Comparison of ENCODE assay signal across 8 cellular contexts in genomic region chr16:30356401-30357084, GRCh38. TPM values are rescaled to one million over a fixed set of nuclear protein-coding genes. Genes with fewer than 3 reads are reported as not detected.
DNase-seq lines count a peak whose midpoint lies in the region; ATAC-seq, FAIRE-seq and TF ChIP-seq lines count a peak whose summit lies in the region.

No MANE protein-coding gene starts in this region.

- H4K20me1 ChIP-seq in keratinocyte (ENCODE audit: control insufficient read depth, extremely low read depth, insufficient read depth, low read length) = no peaks in the 10 kb centered on the region

- no peak overlapping the region for H2AFZ ChIP-seq in keratinocyte (ENCODE audit: control insufficient read depth, low read length)

- no peak overlapping the region for H3K4me3 ChIP-seq in keratinocyte (ENCODE audit: control insufficient read depth in 2 of 3, extremely low read depth in 1 of 3, insufficient read depth in 2 of 3, low read depth in 1 of 3, low read length in 3 of 3)
- H3K4me3 ChIP-seq in suprapubic skin = peak overlapping the region; percentile 80

- peaks cover 33 to 36% of the 10 kb centered on the region in 2 experiments for H3K36me3 ChIP-seq in keratinocyte (ENCODE audit: control insufficient read depth in 2 of 2, extremely low read depth in 1 of 2, insufficient read depth in 2 of 2, low read length in 2 of 2)
- H3K36me3 ChIP-seq in suprapubic skin = peaks cover 58% of the 10 kb centered on the region

- H3K9ac ChIP-seq in keratinocyte (ENCODE audit: control insufficient read depth, extremely low read depth, insufficient read depth, low read length) = no peak overlapping the region

- H3K9me3 ChIP-seq in keratinocyte (ENCODE audit: control insufficient read depth, low read depth, low read length) (no peaks in the 10 kb centered on the region), suprapubic skin (no peaks in the 10 kb centered on the region)

- ATAC-seq in HG02763 (IDR thresholded peaks at IDR 0.05; ENCODE audit: unreplicated experiment) = no peak
- ATAC-seq in GM18870 (IDR thresholded peaks at IDR 0.05; ENCODE audit: unreplicated experiment) = no peak

- H3K4me1 ChIP-seq in keratinocyte (ENCODE audit: control insufficient read depth, extremely low read depth, insufficient read depth, low read length) (peaks cover 16% of the 10 kb centered on the region), suprapubic skin (peaks cover 53% of the 10 kb centered on the region)

- H3K27me3 Mint-ChIP-seq in activated CD4-positive, alpha-beta T cell treated with anti-CD3 and anti-CD28 coated beads, Interleukin-2, amount 10 ng/mL, durations not matched to agents 24 days and 14 days = no peaks in the 10 kb centered on the region
- no peaks in the 10 kb centered on the region for H3K27me3 Mint-ChIP-seq in activated T-helper 1 cell treated with anti-CD3 and anti-CD28 coated beads, Interleukin-12 subunit alpha, Interleukin-12 subunit beta, Interleukin-2, Interleukin-4 antibody, amounts not matched to agents 30 ng/mL and 10 ng/mL and 1 ng/mL, durations not matched to agents 14 hours and 24 hours and 36 hours (ENCODE audit: insufficient read depth)

- no peak for FAIRE-seq in keratinocyte (lab: Jason Lieb, UNC)

- peaks cover 41% of the 10 kb centered on the region for H3K79me2 ChIP-seq in keratinocyte (ENCODE audit: control insufficient read depth, insufficient read depth, low read length)

- peak; percentile 70 for DNase-seq in activated CD4-positive, alpha-beta T cell treated with anti-CD3 and anti-CD28 coated beads, Interleukin-2, amount 10 ng/mL, durations not matched to agents 24 days and 14 days
- no peak for DNase-seq in activated CD4-positive, alpha-beta T cell treated with anti-CD3 and anti-CD28 coated beads for 1 hour
- no peak for DNase-seq in activated T-helper 1 cell treated with anti-CD3 and anti-CD28 coated beads, Interleukin-12 subunit alpha, Interleukin-12 subunit beta, Interleukin-2, Interleukin-4 antibody, amounts not matched to agents 30 ng/mL and 10 ng/mL and 1 ng/mL, durations not matched to agents 14 hours and 24 hours and 36 hours (ENCODE audit: low spot score)
- DNase-seq in keratinocyte (ENCODE audit: low read depth, low spot score) (no peak), suprapubic skin (ENCODE audit: low spot score in 2 of 2) (peak in 1 of 2 donors; percentile 69), NCI-H187 (lab: John Stamatoyannopoulos, UW) (no peak)

- no peaks in the 10 kb centered on the region for H3K9me1 ChIP-seq in keratinocyte (ENCODE audit: control insufficient read depth, extremely low read depth, insufficient read depth, low read length)

- no peak for TF ChIP-seq EP300 in suprapubic skin (IDR thresholded peaks at IDR 0.05)

- intact Hi-C loops in activated CD4-positive, alpha-beta T cell treated with anti-CD3 and anti-CD28 coated beads, Interleukin-2, amount 10 ng/mL, durations not matched to agents 24 days and 14 days (cut with micrococcal nuclease) = no loop called here
- intact Hi-C loops in activated T-helper 1 cell treated with anti-CD3 and anti-CD28 coated beads, Interleukin-12 subunit alpha, Interleukin-12 subunit beta, Interleukin-2, Interleukin-4 antibody, amounts not matched to agents 30 ng/mL and 10 ng/mL and 1 ng/mL, durations not matched to agents 14 hours and 24 hours and 36 hours (cut with micrococcal nuclease) = no loop called here

- peak overlapping the region; percentile 93 for H3K4me2 ChIP-seq in keratinocyte (ENCODE audit: control insufficient read depth, extremely low read depth, insufficient read depth, low read depth, low read length)

- dilution Hi-C loops in keratinocyte (cut with MboI; ENCODE audit: extremely low pct_ligation_motif_present, low sequenced_read_pairs) = no loop called here

- H3K36me3 Mint-ChIP-seq in activated CD4-positive, alpha-beta T cell treated with anti-CD3 and anti-CD28 coated beads, Interleukin-2, amount 10 ng/mL, durations not matched to agents 24 days and 14 days (ENCODE audit: low read depth) = peaks cover 53% of the 10 kb centered on the region
- peaks cover 40% of the 10 kb centered on the region for H3K36me3 Mint-ChIP-seq in activated T-helper 1 cell treated with anti-CD3 and anti-CD28 coated beads, Interleukin-12 subunit alpha, Interleukin-12 subunit beta, Interleukin-2, Interleukin-4 antibody, amounts not matched to agents 30 ng/mL and 10 ng/mL and 1 ng/mL, durations not matched to agents 14 hours and 24 hours and 36 hours (ENCODE audit: low read depth)

- H3K27ac ChIP-seq in keratinocyte (ENCODE audit: control insufficient read depth, insufficient read depth, low read length) (no peak overlapping the region), suprapubic skin (peak overlapping the region; percentile 95)

- 65% methylated on average over 8 of the region's 12 CpGs for WGBS in suprapubic skin

- peak overlapping the region; percentile 89 for H3K27ac Mint-ChIP-seq in activated CD4-positive, alpha-beta T cell treated with anti-CD3 and anti-CD28 coated beads, Interleukin-2, amount 10 ng/mL, durations not matched to agents 24 days and 14 days
- H3K27ac Mint-ChIP-seq in activated T-helper 1 cell treated with anti-CD3 and anti-CD28 coated beads, Interleukin-12 subunit alpha, Interleukin-12 subunit beta, Interleukin-2, Interleukin-4 antibody, amounts not matched to agents 30 ng/mL and 10 ng/mL and 1 ng/mL, durations not matched to agents 14 hours and 24 hours and 36 hours = peak overlapping the region; percentile 88

- no peak for TF ChIP-seq POLR2A in suprapubic skin (IDR thresholded peaks at IDR 0.05)

- H3K4me1 Mint-ChIP-seq in activated CD4-positive, alpha-beta T cell treated with anti-CD3 and anti-CD28 coated beads, Interleukin-2, amount 10 ng/mL, durations not matched to agents 24 days and 14 days = peaks cover 30% of the 10 kb centered on the region
- H3K4me1 Mint-ChIP-seq in activated T-helper 1 cell treated with anti-CD3 and anti-CD28 coated beads, Interleukin-12 subunit alpha, Interleukin-12 subunit beta, Interleukin-2, Interleukin-4 antibody, amounts not matched to agents 30 ng/mL and 10 ng/mL and 1 ng/mL, durations not matched to agents 14 hours and 24 hours and 36 hours (ENCODE audit: low read depth) = peaks cover 36% of the 10 kb centered on the region

- peak overlapping the region; percentile 90 for H3K4me3 Mint-ChIP-seq in activated CD4-positive, alpha-beta T cell treated with anti-CD3 and anti-CD28 coated beads, Interleukin-2, amount 10 ng/mL, durations not matched to agents 24 days and 14 days
- H3K4me3 Mint-ChIP-seq in activated T-helper 1 cell treated with anti-CD3 and anti-CD28 coated beads, Interleukin-12 subunit alpha, Interleukin-12 subunit beta, Interleukin-2, Interleukin-4 antibody, amounts not matched to agents 30 ng/mL and 10 ng/mL and 1 ng/mL, durations not matched to agents 14 hours and 24 hours and 36 hours = peak overlapping the region; percentile 91

- H3K9me3 Mint-ChIP-seq in activated CD4-positive, alpha-beta T cell treated with anti-CD3 and anti-CD28 coated beads, Interleukin-2, amount 10 ng/mL, durations not matched to agents 24 days and 14 days = no peaks in the 10 kb centered on the region
- H3K9me3 Mint-ChIP-seq in activated T-helper 1 cell treated with anti-CD3 and anti-CD28 coated beads, Interleukin-12 subunit alpha, Interleukin-12 subunit beta, Interleukin-2, Interleukin-4 antibody, amounts not matched to agents 30 ng/mL and 10 ng/mL and 1 ng/mL, durations not matched to agents 14 hours and 24 hours and 36 hours = no peaks in the 10 kb centered on the region

- no peaks in the 10 kb centered on the region for H3K27me3 ChIP-seq in keratinocyte (ENCODE audit: control insufficient read depth, extremely low read depth, insufficient read depth, low read length)
- no peaks in the 10 kb centered on the region for H3K27me3 ChIP-seq in suprapubic skin

- no peak for TF ChIP-seq CTCF in keratinocyte (optimal IDR thresholded peaks at IDR 0.05 in 1 of 3, IDR thresholded peaks at IDR 0.05 in 1 of 3, conservative IDR thresholded peaks at IDR 0.05 in 1 of 3; ENCODE audit: extremely low read depth in 1 of 3, insufficient read depth in 2 of 3, low read length in 3 of 3)
- TF ChIP-seq CTCF in suprapubic skin (IDR thresholded peaks at IDR 0.05) = no peak

RNA-seq across cellular contexts. Expression of gene CD2BP2, which starts 1.4 kb away (rescaled TPM):
- 80.5 and 93.2 TPM in 2 replicates for total RNA-seq in activated CD4-positive, alpha-beta T cell treated with anti-CD3 and anti-CD28 coated beads, Interleukin-2, amount 10 ng/mL, durations not matched to agents 24 days and 14 days
- total RNA-seq in activated T-helper 1 cell treated with anti-CD3 and anti-CD28 coated beads, Interleukin-12 subunit alpha, Interleukin-12 subunit beta, Interleukin-2, Interleukin-4 antibody, amounts not matched to agents 30 ng/mL and 10 ng/mL and 1 ng/mL, durations not matched to agents 14 hours and 24 hours and 36 hours = 100 and 104 TPM in 2 replicates
- 41.2 to 49.5 TPM (median 44.4 TPM) in 3 replicates for polyA plus RNA-seq in keratinocyte
- 15.2 TPM for polyA plus RNA-seq in keratinocyte (2011; ENCODE audit: low read depth)
- 22.2 and 34.3 TPM in 2 replicates for polyA plus RNA-seq in keratinocyte (2011; cell fraction: cytosol; rRNA removed)
- 54.4 and 57.5 TPM in 2 replicates for polyA plus RNA-seq in keratinocyte (2011; cell fraction: nucleus; rRNA removed)
- polyA plus RNA-seq in keratinocyte (2012; ENCODE audit: low replicate concordance) = 30.3 and 47.9 TPM in 2 replicates
- polyA minus RNA-seq in keratinocyte = 18.8 to 24.9 TPM (median 24.1 TPM) in 3 replicates
- polyA minus RNA-seq in keratinocyte (2011; cell fraction: cytosol; rRNA and poly(A)+ RNA removed) = 20.0 TPM
- polyA minus RNA-seq in keratinocyte (2011; cell fraction: nucleus; rRNA and poly(A)+ RNA removed) = 14.6 and 18.5 TPM in 2 replicates
- total RNA-seq in suprapubic skin = 10 to 100 TPM; 21.6 to 34.9 (median 27.7) TPM

RNA-seq across cellular contexts. Expression of gene TBC1D10B, which starts 13.8 kb away (rescaled TPM):
- 68.9 TPM in 2 replicates for total RNA-seq in activated CD4-positive, alpha-beta T cell treated with anti-CD3 and anti-CD28 coated beads, Interleukin-2, amount 10 ng/mL, durations not matched to agents 24 days and 14 days
- total RNA-seq in activated T-helper 1 cell treated with anti-CD3 and anti-CD28 coated beads, Interleukin-12 subunit alpha, Interleukin-12 subunit beta, Interleukin-2, Interleukin-4 antibody, amounts not matched to agents 30 ng/mL and 10 ng/mL and 1 ng/mL, durations not matched to agents 14 hours and 24 hours and 36 hours = 68.9 and 73.6 TPM in 2 replicates
- 8.6 to 20.0 TPM (median 8.9 TPM) in 3 replicates for polyA plus RNA-seq in keratinocyte
- 7.0 TPM for polyA plus RNA-seq in keratinocyte (2011; ENCODE audit: low read depth)
- polyA plus RNA-seq in keratinocyte (2011; cell fraction: cytosol; rRNA removed) = 11.1 and 20.1 TPM in 2 replicates
- 27.7 and 32.3 TPM in 2 replicates for polyA plus RNA-seq in keratinocyte (2011; cell fraction: nucleus; rRNA removed)
- polyA plus RNA-seq in keratinocyte (2012; ENCODE audit: low replicate concordance) = 22.4 and 30.2 TPM in 2 replicates
- 14.2 to 51.2 TPM (median 17.3 TPM) in 3 replicates for polyA minus RNA-seq in keratinocyte
- 35.9 TPM for polyA minus RNA-seq in keratinocyte (2011; cell fraction: cytosol; rRNA and poly(A)+ RNA removed)
- 17.9 and 18.5 TPM in 2 replicates for polyA minus RNA-seq in keratinocyte (2011; cell fraction: nucleus; rRNA and poly(A)+ RNA removed)
- total RNA-seq in suprapubic skin = 10 to 100 TPM; 34.4 to 43.2 (median 38.4) TPM

RNA-seq across cellular contexts. Expression of gene MYL11, which starts 18.1 kb away (rescaled TPM):
- 1.0 and 1.3 TPM in 2 replicates for total RNA-seq in activated CD4-positive, alpha-beta T cell treated with anti-CD3 and anti-CD28 coated beads, Interleukin-2, amount 10 ng/mL, durations not matched to agents 24 days and 14 days
- total RNA-seq in activated T-helper 1 cell treated with anti-CD3 and anti-CD28 coated beads, Interleukin-12 subunit alpha, Interleukin-12 subunit beta, Interleukin-2, Interleukin-4 antibody, amounts not matched to agents 30 ng/mL and 10 ng/mL and 1 ng/mL, durations not matched to agents 14 hours and 24 hours and 36 hours = 2.0 and 2.7 TPM in 2 replicates
- polyA plus RNA-seq in keratinocyte = 0.82 TPM in 1 of 3 replicates, not detected in the others
- polyA plus RNA-seq in keratinocyte (2011; ENCODE audit: low read depth) = not detected
- not detected in 2 replicates for polyA plus RNA-seq in keratinocyte (2011; cell fraction: cytosol; rRNA removed)
- not detected in 2 replicates for polyA plus RNA-seq in keratinocyte (2011; cell fraction: nucleus; rRNA removed)
- polyA plus RNA-seq in keratinocyte (2012; ENCODE audit: low replicate concordance) = 1.5 TPM in 1 of 2 replicates, not detected in the other
- 1.8 TPM in 1 of 3 replicates, not detected in the others for polyA minus RNA-seq in keratinocyte
- polyA minus RNA-seq in keratinocyte (2011; cell fraction: cytosol; rRNA and poly(A)+ RNA removed) = not detected
- not detected in 2 replicates for polyA minus RNA-seq in keratinocyte (2011; cell fraction: nucleus; rRNA and poly(A)+ RNA removed)
- not detected for total RNA-seq in suprapubic skin

RNA-seq across cellular contexts. Expression of gene SEPTIN1, which starts 25.8 kb away (rescaled TPM):
- total RNA-seq in activated CD4-positive, alpha-beta T cell treated with anti-CD3 and anti-CD28 coated beads, Interleukin-2, amount 10 ng/mL, durations not matched to agents 24 days and 14 days = 162 and 163 TPM in 2 replicates
- 195 and 200 TPM in 2 replicates for total RNA-seq in activated T-helper 1 cell treated with anti-CD3 and anti-CD28 coated beads, Interleukin-12 subunit alpha, Interleukin-12 subunit beta, Interleukin-2, Interleukin-4 antibody, amounts not matched to agents 30 ng/mL and 10 ng/mL and 1 ng/mL, durations not matched to agents 14 hours and 24 hours and 36 hours
- 0.04 TPM in 1 of 3 replicates, not detected in the others for polyA plus RNA-seq in keratinocyte
- polyA plus RNA-seq in keratinocyte (2011; ENCODE audit: low read depth) = 0.27 TPM
- 0.09 TPM in 1 of 2 replicates, not detected in the other for polyA plus RNA-seq in keratinocyte (2011; cell fraction: cytosol; rRNA removed)
- polyA plus RNA-seq in keratinocyte (2011; cell fraction: nucleus; rRNA removed) = 0.08 TPM in 1 of 2 replicates, not detected in the other
- 0.37 and 0.42 TPM in 2 replicates for polyA plus RNA-seq in keratinocyte (2012; ENCODE audit: low replicate concordance)
- polyA minus RNA-seq in keratinocyte = not detected in 3 replicates
- not detected for polyA minus RNA-seq in keratinocyte (2011; cell fraction: cytosol; rRNA and poly(A)+ RNA removed)
- polyA minus RNA-seq in keratinocyte (2011; cell fraction: nucleus; rRNA and poly(A)+ RNA removed) = not detected in 2 replicates
- 1 to 10 TPM in 2 of 4 donors, under 1 TPM in 1, not detected in 1; 0.52 to 2.3 (median 1.3) TPM for total RNA-seq in suprapubic skin

RNA-seq across cellular contexts. Expression of gene ZNF48, which starts 38.7 kb away (rescaled TPM):
- 16.5 and 18.3 TPM in 2 replicates for total RNA-seq in activated CD4-positive, alpha-beta T cell treated with anti-CD3 and anti-CD28 coated beads, Interleukin-2, amount 10 ng/mL, durations not matched to agents 24 days and 14 days
- 20.2 and 21.4 TPM in 2 replicates for total RNA-seq in activated T-helper 1 cell treated with anti-CD3 and anti-CD28 coated beads, Interleukin-12 subunit alpha, Interleukin-12 subunit beta, Interleukin-2, Interleukin-4 antibody, amounts not matched to agents 30 ng/mL and 10 ng/mL and 1 ng/mL, durations not matched to agents 14 hours and 24 hours and 36 hours
- 3.7 to 4.3 TPM (median 3.7 TPM) in 3 replicates for polyA plus RNA-seq in keratinocyte
- 6.7 TPM for polyA plus RNA-seq in keratinocyte (2011; ENCODE audit: low read depth)
- 2.3 and 4.2 TPM in 2 replicates for polyA plus RNA-seq in keratinocyte (2011; cell fraction: cytosol; rRNA removed)
- 4.0 and 4.5 TPM in 2 replicates for polyA plus RNA-seq in keratinocyte (2011; cell fraction: nucleus; rRNA removed)
- polyA plus RNA-seq in keratinocyte (2012; ENCODE audit: low replicate concordance) = 3.7 and 4.9 TPM in 2 replicates
- 3.8 to 6.8 TPM (median 4.4 TPM) in 3 replicates for polyA minus RNA-seq in keratinocyte
- 5.0 TPM for polyA minus RNA-seq in keratinocyte (2011; cell fraction: cytosol; rRNA and poly(A)+ RNA removed)
- 2.9 and 3.1 TPM in 2 replicates for polyA minus RNA-seq in keratinocyte (2011; cell fraction: nucleus; rRNA and poly(A)+ RNA removed)
- total RNA-seq in suprapubic skin = 10 to 100 TPM in 1 of 4 donors, 1 to 10 TPM in 3; 6.3 to 12.1 (median 8.1) TPM
